ENCODE assay signal across 1 cellular context in the genomic region with DNA sequence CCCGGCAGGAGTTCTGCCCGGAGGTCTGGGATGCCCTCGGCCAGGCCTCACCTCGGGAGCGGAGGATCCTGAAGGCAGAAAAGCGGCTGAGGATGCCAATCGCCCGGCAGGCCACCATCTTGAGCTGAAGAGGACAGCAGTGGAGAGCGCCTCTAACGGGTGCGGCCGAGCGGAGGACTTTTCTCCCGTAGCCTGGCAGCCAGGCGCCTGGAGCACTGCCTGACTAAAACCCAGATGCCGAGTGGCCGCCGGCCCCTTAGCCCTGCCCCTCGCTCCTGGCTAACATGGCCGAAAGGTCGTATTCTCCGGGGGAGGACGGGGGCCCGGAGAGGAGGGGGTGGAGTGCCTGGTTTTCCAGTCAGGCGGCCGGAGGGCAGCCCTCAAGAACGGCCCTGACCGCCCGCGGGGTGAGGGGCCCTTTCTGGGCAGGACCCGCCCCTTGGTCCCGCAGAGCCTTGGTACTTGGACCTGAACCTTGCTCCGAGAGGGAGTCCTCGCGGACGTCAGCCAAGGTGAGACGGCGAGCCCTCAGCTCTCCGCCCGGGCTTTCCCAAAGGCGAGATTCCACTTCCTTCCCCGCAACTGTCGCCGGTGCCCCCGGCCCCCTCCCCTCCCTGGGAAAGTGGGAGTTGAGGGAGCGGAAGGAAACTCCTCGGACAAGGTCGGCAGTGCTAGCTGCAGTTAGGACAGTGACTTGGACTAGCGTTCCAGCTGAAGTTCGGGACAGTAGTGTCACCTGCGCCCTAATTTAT.
A peak's percentile ranks its signal among the peaks of the same experiment; 100 is the strongest.
TF ChIP-seq lines count a peak whose summit lies in the region.

A gene (minus strand): TSS at position 154 of the 752 bp plus-strand sequence. CDS start 36 bp downstream, at position 118.
A gene (plus strand): TSS at position 461 of the 752 bp plus-strand sequence. CDS start 9,316 bp downstream, outside the sequence.

TF ChIP-seq in K562, 482 proteins besides CTCF, POLR2A, EP300 and RAD21 (continued from another document and continues in another):
- TF ChIP-seq ZNF232 (CRISPR knock-in tag; IDR thresholded peaks at IDR 0.05) (0 out of 2 replicates have a peak, but pooled peaks have one; percentile 35), CBFA2T2 (conservative IDR thresholded peaks at IDR 0.05) (no peak), TFAM (CRISPR knock-in tag; conservative IDR thresholded peaks at IDR 0.05) (no peak), SRSF7 (optimal IDR thresholded peaks at IDR 0.05; ENCODE audit: low read depth, low read length) (no peak), ARID1B (IDR thresholded peaks at IDR 0.05) (no peak), NCOA2 (IDR thresholded peaks at IDR 0.05; ENCODE audit: partially characterized antibody in 2 of 2) (peak in 1 of 2 experiments; percentile 100), COPS2 (conservative IDR thresholded peaks at IDR 0.05) (no peak), HNRNPLL (IDR thresholded peaks at IDR 0.05; ENCODE audit: low read depth, low read length, poor library complexity, severe bottlenecking) (peak; percentile 66), ILF3 (IDR thresholded peaks at IDR 0.05; ENCODE audit: borderline replicate concordance) (peak; percentile 73; the same call in 1 of the 2 replicates), RBFOX2 (IDR thresholded peaks at IDR 0.05; ENCODE audit: low read depth, low read length) (peak; percentile 98), IFI16 (CRISPR knock-in tag; IDR thresholded peaks at IDR 0.05) (no peak), PML (IDR thresholded peaks at IDR 0.05; ENCODE audit: low read length) (peak; percentile 40; the same call in 1 of the 2 replicates)
- TF ChIP-seq, protein P1, sequence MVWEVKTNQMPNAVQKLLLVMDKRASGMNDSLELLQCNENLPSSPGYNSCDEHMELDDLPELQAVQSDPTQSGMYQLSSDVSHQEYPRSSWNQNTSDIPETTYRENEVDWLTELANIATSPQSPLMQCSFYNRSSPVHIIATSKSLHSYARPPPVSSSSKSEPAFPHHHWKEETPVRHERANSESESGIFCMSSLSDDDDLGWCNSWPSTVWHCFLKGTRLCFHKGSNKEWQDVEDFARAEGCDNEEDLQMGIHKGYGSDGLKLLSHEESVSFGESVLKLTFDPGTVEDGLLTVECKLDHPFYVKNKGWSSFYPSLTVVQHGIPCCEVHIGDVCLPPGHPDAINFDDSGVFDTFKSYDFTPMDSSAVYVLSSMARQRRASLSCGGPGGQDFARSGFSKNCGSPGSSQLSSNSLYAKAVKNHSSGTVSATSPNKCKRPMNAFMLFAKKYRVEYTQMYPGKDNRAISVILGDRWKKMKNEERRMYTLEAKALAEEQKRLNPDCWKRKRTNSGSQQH (CRISPR knock-in tag; IDR thresholded peaks at IDR 0.05): no peak
- TF ChIP-seq, protein P2, sequence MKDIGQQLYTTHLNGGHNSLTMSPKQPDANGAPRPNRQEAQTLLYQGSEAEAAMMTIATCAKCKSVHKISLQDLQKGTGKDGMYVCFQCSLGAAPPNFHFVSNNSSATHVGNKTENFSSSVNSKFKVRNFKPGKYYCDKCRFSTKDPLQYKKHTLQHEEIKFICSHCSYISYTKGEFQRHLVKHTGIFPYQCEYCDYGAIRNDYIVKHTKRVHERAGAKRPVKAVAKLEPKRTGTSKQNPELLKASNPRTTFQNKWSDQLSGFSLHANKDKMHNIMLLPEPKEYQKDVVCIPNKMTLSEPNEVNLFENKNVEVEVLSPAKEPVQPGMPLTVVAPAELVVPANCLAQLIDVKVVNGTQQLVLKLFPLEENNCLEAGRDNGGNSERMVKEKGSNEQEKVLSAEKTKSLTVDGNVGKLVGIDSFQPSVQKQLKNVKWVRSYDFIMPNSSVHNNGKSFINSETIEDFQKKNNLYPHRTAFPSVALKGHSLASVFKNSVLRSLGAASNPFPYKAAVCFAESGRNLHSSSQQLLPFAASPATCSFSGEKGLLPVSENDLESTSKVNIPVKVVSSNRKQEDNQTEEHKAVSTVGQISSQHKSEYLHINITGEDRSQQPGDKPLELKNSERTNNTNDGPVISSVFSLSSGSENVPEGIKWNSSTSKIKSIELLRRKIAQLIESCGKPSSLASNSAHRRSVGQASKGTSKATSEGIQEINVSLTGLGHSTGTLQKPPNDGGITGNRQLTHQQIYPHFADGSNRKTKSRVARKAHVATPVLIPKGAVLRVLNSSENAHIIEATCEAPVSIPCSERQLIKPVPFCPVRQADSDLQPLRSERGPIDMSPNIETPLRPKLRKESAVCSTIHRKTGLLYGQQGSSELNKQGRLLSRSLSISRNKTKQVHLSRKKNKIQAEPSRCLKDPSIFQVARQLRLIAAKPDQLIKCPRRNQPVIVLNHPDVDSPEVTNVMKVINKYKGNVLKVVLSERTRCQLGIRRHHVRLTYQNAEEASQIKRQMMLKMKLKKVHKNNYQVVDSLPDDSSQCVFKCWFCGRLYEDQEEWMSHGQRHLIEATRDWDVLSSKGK (CRISPR knock-in tag; IDR thresholded peaks at IDR 0.05): no peak
- TF ChIP-seq, protein P3, sequence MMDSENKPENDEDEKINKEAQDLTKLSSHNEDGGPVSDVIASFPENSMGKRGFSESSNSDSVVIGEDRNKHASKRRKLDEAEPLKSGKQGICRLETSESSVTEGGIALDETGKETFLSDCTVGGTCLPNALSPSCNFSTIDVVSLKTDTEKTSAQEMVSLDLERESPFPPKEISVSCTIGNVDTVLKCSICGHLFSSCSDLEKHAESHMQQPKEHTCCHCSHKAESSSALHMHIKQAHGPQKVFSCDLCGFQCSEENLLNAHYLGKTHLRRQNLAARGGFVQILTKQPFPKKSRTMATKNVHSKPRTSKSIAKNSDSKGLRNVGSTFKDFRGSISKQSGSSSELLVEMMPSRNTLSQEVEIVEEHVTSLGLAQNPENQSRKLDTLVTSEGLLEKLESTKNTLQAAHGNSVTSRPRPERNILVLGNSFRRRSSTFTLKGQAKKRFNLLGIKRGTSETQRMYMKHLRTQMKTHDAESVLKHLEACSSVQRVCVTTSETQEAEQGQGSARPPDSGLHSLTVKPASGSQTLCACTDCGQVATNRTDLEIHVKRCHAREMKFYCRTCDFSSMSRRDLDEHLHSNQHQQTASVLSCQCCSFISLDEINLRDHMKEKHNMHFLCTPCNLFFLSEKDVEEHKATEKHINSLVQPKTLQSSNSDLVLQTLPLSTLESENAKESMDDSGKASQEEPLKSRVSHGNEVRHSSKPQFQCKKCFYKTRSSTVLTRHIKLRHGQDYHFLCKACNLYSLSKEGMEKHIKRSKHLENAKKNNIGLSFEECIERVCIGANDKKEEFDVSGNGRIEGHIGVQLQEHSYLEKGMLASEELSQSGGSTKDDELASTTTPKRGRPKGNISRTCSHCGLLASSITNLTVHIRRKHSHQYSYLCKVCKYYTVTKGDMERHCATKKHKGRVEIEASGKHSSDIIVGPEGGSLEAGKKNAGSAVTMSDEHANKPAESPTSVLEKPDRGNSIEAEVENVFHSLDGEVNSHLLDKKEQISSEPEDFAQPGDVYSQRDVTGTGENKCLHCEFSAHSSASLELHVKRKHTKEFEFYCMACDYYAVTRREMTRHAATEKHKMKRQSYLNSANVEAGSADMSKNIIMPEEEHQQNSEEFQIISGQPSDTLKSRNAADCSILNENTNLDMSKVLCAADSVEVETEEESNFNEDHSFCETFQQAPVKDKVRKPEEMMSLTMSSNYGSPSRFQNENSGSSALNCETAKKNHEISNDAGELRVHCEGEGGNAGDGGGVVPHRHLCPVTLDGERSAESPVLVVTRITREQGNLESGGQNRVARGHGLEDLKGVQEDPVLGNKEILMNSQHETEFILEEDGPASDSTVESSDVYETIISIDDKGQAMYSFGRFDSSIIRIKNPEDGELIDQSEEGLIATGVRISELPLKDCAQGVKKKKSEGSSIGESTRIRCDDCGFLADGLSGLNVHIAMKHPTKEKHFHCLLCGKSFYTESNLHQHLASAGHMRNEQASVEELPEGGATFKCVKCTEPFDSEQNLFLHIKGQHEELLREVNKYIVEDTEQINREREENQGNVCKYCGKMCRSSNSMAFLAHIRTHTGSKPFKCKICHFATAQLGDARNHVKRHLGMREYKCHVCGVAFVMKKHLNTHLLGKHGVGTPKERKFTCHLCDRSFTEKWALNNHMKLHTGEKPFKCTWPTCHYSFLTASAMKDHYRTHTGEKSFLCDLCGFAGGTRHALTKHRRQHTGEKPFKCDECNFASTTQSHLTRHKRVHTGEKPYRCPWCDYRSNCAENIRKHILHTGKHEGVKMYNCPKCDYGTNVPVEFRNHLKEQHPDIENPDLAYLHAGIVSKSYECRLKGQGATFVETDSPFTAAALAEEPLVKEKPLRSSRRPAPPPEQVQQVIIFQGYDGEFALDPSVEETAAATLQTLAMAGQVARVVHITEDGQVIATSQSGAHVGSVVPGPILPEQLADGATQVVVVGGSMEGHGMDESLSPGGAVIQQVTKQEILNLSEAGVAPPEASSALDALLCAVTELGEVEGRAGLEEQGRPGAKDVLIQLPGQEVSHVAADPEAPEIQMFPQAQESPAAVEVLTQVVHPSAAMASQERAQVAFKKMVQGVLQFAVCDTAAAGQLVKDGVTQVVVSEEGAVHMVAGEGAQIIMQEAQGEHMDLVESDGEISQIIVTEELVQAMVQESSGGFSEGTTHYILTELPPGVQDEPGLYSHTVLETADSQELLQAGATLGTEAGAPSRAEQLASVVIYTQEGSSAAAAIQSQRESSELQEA (IDR thresholded peaks at IDR 0.05; ENCODE audit: low read depth): 0 out of 2 replicates have a peak, but pooled peaks have one; percentile 40
- TF ChIP-seq, protein P4, sequence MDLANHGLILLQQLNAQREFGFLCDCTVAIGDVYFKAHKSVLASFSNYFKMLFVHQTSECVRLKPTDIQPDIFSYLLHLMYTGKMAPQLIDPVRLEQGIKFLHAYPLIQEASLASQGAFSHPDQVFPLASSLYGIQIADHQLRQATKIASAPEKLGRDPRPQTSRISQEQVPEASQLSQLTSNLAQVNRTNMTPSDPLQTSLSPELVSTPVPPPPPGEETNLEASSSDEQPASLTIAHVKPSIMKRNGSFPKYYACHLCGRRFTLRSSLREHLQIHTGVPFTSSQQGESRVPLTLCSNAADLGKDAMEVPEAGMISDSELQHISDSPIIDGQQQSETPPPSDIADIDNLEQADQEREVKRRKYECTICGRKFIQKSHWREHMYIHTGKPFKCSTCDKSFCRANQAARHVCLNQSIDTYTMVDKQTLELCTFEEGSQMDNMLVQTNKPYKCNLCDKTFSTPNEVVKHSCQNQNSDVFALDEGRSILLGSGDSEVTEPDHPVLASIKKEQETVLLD (IDR thresholded peaks at IDR 0.05): no peak
- TF ChIP-seq, protein P5, sequence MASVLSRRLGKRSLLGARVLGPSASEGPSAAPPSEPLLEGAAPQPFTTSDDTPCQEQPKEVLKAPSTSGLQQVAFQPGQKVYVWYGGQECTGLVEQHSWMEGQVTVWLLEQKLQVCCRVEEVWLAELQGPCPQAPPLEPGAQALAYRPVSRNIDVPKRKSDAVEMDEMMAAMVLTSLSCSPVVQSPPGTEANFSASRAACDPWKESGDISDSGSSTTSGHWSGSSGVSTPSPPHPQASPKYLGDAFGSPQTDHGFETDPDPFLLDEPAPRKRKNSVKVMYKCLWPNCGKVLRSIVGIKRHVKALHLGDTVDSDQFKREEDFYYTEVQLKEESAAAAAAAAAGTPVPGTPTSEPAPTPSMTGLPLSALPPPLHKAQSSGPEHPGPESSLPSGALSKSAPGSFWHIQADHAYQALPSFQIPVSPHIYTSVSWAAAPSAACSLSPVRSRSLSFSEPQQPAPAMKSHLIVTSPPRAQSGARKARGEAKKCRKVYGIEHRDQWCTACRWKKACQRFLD (CRISPR knock-in tag; IDR thresholded peaks at IDR 0.05): peak; percentile 87; the same call in 1 of the 2 replicates
